In genomic region chr20:61810066-61810708, GRCh38 we compare ENCODE assay signal across 13 cellular contexts.
DNase-seq lines count a peak whose midpoint lies in the region; ATAC-seq and TF ChIP-seq lines count a peak whose summit lies in the region.
"Had no signal": no experiment of that assay in that cellular context is flagged by ENCODE, and none has a peak within 500 bp of the region (broad histone marks: within the 10 kb centered on the region; RNA-seq: fewer than 3 reads in every experiment).

No MANE protein-coding gene starts in this region.

- H3K9me3 ChIP-seq in mucosa of descending colon: no peaks in the 10 kb centered on the region
- no peaks in the 10 kb centered on the region for H3K9me3 ChIP-seq in aorta (ENCODE audit: control insufficient read depth, low read length)
- H3K9me3 ChIP-seq: HAP-1 had no signal

- H3K4me1 ChIP-seq in mucosa of descending colon (ENCODE audit: low read depth) (no peaks in the 10 kb centered on the region), aorta (ENCODE audit: control insufficient read depth in 1 of 2, insufficient read depth in 2 of 2, low read length in 2 of 2) (no peaks in the 10 kb centered on the region)
- H3K4me1 ChIP-seq: HAP-1 had no signal

- H3K27me3 Mint-ChIP-seq in glutamatergic neuron (ENCODE audit: unreplicated experiment): peaks cover 9% of the 10 kb centered on the region
- no peaks in the 10 kb centered on the region for H3K27me3 Mint-ChIP-seq in activated naive CD4-positive, alpha-beta T cell treated with anti-CD3 and anti-CD28 coated beads for 36 hours (ENCODE audit: low read depth)

- ATAC-seq in Right ventricle myocardium superior (ENCODE audit: poor library complexity) (no peak), left cardiac atrium (no peak), mucosa of descending colon (no peak), aorta (ENCODE audit: low FRiP score) (no peak), HG02678 (IDR thresholded peaks at IDR 0.05; ENCODE audit: unreplicated experiment) (no peak)

- H3K4me3 ChIP-seq in mucosa of descending colon (no peak overlapping the region), aorta (ENCODE audit: low read length in 2 of 2) (no peak overlapping the region)
- H3K4me3 ChIP-seq: HAP-1 had no signal

- no peak overlapping the region for H3K27ac ChIP-seq in aorta (ENCODE audit: low read depth in 1 of 2, low read length in 2 of 2)
- H3K27ac ChIP-seq: 22Rv1 had no signal

- DNase-seq in Right ventricle myocardium superior (peak; percentile 38), left cardiac atrium (no peak), glutamatergic neuron (peak; percentile 10), mucosa of descending colon (peak in 2 of 3 donors; percentile 7 to 31), aorta (peak; percentile 27 to 62), dermis blood vessel endothelial cell (no peak)
- no peak for DNase-seq in activated naive CD4-positive, alpha-beta T cell treated with anti-CD3 and anti-CD28 coated beads for 36 hours
- DNase-seq: CD4-positive, CD25-positive, alpha-beta regulatory T cell; DMS53; GOT3 had no signal

- H3K9me3 Mint-ChIP-seq in glutamatergic neuron (ENCODE audit: unreplicated experiment): peaks cover 2% of the 10 kb centered on the region
- H3K9me3 Mint-ChIP-seq in activated naive CD4-positive, alpha-beta T cell treated with anti-CD3 and anti-CD28 coated beads for 36 hours: no peaks in the 10 kb centered on the region

- H3K4me1 Mint-ChIP-seq in glutamatergic neuron (ENCODE audit: low read depth, unreplicated experiment): peaks cover 12% of the 10 kb centered on the region
- no peaks in the 10 kb centered on the region for H3K4me1 Mint-ChIP-seq in activated naive CD4-positive, alpha-beta T cell treated with anti-CD3 and anti-CD28 coated beads for 36 hours (ENCODE audit: low read depth)
- H3K4me1 Mint-ChIP-seq: CD4-positive, CD25-positive, alpha-beta regulatory T cell had no signal

- no peaks in the 10 kb centered on the region for H3K27me3 ChIP-seq in aorta (ENCODE audit: control insufficient read depth in 1 of 2, insufficient read depth in 2 of 2, low read length in 1 of 2)

- H3K36me3 ChIP-seq in mucosa of descending colon (ENCODE audit: low read depth): no peaks in the 10 kb centered on the region
- H3K36me3 ChIP-seq in aorta (ENCODE audit: control insufficient read depth in 1 of 2, insufficient read depth in 2 of 2, low read length in 1 of 2): no peaks in the 10 kb centered on the region
- H3K36me3 ChIP-seq: HAP-1 had no signal

- no peak overlapping the region for H3K27ac Mint-ChIP-seq in glutamatergic neuron (ENCODE audit: unreplicated experiment)
- H3K27ac Mint-ChIP-seq in activated naive CD4-positive, alpha-beta T cell treated with anti-CD3 and anti-CD28 coated beads for 36 hours: no peak overlapping the region
- H3K27ac Mint-ChIP-seq: CD4-positive, CD25-positive, alpha-beta regulatory T cell had no signal

- intact Hi-C loops in Right ventricle myocardium superior (cut with DNase I) (no loop called here), left cardiac atrium (cut with DNase I) (no loop called here), mucosa of descending colon (cut with DNase I, micrococcal nuclease) (no loop called here), aorta (cut with DNase I) (no loop called here)
- intact Hi-C loops in activated naive CD4-positive, alpha-beta T cell treated with anti-CD3 and anti-CD28 coated beads for 36 hours (cut with micrococcal nuclease): no loop called here

- TF ChIP-seq CTCF in glutamatergic neuron (IDR thresholded peaks at IDR 0.05; ENCODE audit: partially characterized antibody, unreplicated experiment) (no peak), mucosa of descending colon (IDR thresholded peaks at IDR 0.05) (no peak)

- CTCF ChIA-PET in activated naive CD4-positive, alpha-beta T cell treated with anti-CD3 and anti-CD28 coated beads for 36 hours (lab: Charles Lee): no interaction called here

- H3K4me3 Mint-ChIP-seq in glutamatergic neuron (ENCODE audit: unreplicated experiment): no peak overlapping the region
- H3K4me3 Mint-ChIP-seq in activated naive CD4-positive, alpha-beta T cell treated with anti-CD3 and anti-CD28 coated beads for 36 hours: no peak overlapping the region
- H3K4me3 Mint-ChIP-seq: CD4-positive, CD25-positive, alpha-beta regulatory T cell had no signal

- 85 to 86% methylated on average over 20 of the region's 20 CpGs for WGBS in aorta, 2 donors

- H3K36me3 Mint-ChIP-seq in glutamatergic neuron (ENCODE audit: unreplicated experiment): no peaks in the 10 kb centered on the region
- no peaks in the 10 kb centered on the region for H3K36me3 Mint-ChIP-seq in activated naive CD4-positive, alpha-beta T cell treated with anti-CD3 and anti-CD28 coated beads for 36 hours (ENCODE audit: low read depth)
- H3K36me3 Mint-ChIP-seq: CD4-positive, CD25-positive, alpha-beta regulatory T cell had no signal

Comparison
In these comparisons a context has a peak if more than half of its experiments do, and no peak if none do; other contexts are left out.
1. DNase-seq: peak in Right ventricle myocardium superior (single experiment), glutamatergic neuron (single experiment), mucosa of descending colon (2 of 3) and aorta (2 of 2); none in left cardiac atrium (single experiment), activated naive CD4-positive, alpha-beta T cell treated with anti-CD3 and anti-CD28 coated beads for 36 hours (single experiment) and dermis blood vessel endothelial cell (single experiment).